ENCODE assay signal across 1 cellular context in the genomic region with DNA sequence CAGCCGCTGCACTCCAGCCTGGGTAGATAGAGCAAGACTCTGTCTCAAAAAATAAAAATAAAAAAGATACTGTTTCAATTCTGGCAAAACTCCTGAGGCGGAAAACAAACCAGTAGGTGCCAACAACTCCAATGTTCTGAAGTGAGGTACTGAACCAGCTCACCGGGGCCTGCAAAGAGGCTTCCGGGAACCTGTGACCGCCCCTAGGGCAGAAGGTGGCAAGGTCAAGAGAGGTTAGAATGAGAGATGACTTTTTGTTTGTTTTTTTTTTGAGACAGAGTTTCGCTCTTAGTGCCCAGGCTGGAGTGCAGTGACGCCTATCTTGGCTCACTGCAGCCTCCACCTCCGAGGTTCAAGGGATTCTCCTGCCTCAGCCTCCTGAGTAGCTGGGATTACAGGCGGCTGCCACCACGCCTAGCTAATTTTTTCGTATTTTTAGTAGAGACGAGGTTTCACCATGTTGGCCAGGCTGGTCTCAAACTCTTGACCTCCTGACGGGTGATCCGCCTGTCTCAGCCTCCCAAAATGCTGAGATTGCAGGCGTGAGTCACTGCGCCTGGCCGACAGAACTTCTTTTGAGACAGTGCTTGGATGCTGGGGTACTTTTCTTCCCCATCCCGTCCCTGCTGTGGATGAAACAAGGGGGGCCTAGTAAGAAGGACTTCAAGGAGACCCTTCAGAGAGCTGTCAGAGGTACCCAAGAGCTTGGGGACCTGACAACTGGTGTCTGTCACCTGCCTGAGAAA.
TF ChIP-seq lines count a peak whose summit lies in the region.

No MANE protein-coding gene starts in this region.

TF ChIP-seq in liver, 16 proteins besides CTCF, POLR2A, EP300 and RAD21 (continued from another document):
- no peak for TF ChIP-seq ZBTB33 (IDR thresholded peaks at IDR 0.05)
